15 cellular contexts compared by ENCODE assay signal in genomic region chr11:2578006-2578933, GRCh38.
A peak's percentile ranks its signal among the peaks of the same experiment; 100 is the strongest.
DNase-seq lines count a peak whose midpoint lies in the region; ATAC-seq, FAIRE-seq and TF ChIP-seq lines count a peak whose summit lies in the region.
"Had no signal": no experiment of that assay in that cellular context is flagged by ENCODE, and none has a peak within 500 bp of the region (broad histone marks: within the 10 kb centered on the region; RNA-seq: fewer than 3 reads in every experiment).

No MANE protein-coding gene starts in this region.

- no peaks in the 10 kb centered on the region for H3K27me3 Mint-ChIP-seq in activated CD4-positive, alpha-beta T cell treated with anti-CD3 and anti-CD28 coated beads for 36 hours
- H3K27me3 Mint-ChIP-seq in chondrocyte (ENCODE audit: low read depth), result no peaks in the 10 kb centered on the region
- H3K27me3 Mint-ChIP-seq: IgD-negative memory B cell had no signal

- H3K4me1 Mint-ChIP-seq in activated CD4-positive, alpha-beta T cell treated with anti-CD3 and anti-CD28 coated beads for 36 hours, result no peaks in the 10 kb centered on the region
- H3K4me1 Mint-ChIP-seq in chondrocyte (ENCODE audit: low read depth), result peaks cover 25% of the 10 kb centered on the region
- H3K4me1 Mint-ChIP-seq: IgD-negative memory B cell had no signal

- no peak for FAIRE-seq in HepG2 (lab: Jason Lieb, UNC)
- FAIRE-seq: A204.1 had no signal

- H3K79me2 ChIP-seq in HepG2 (ENCODE audit: insufficient read depth, low read length), result no peaks in the 10 kb centered on the region

- POLR2A ChIA-PET in activated CD4-positive, alpha-beta T cell treated with anti-CD3 and anti-CD28 coated beads for 36 hours (lab: Charles Lee), result no interaction called here
- POLR2A ChIA-PET in HepG2 (lab: Yijun Ruan, JAX), result no interaction called here

- no peak overlapping the region for H3K9ac ChIP-seq in HepG2 (ENCODE audit: insufficient read depth, low read depth, low read length)

- TF ChIP-seq EP300 in HepG2 (IDR thresholded peaks at IDR 0.05; ENCODE audit: low read depth in 2 of 2, low read length in 2 of 2) (no peak), HepG2 (CRISPR knock-in tag; IDR thresholded peaks at IDR 0.05; ENCODE audit: borderline replicate concordance) (no peak), stomach (IDR thresholded peaks at IDR 0.05) (no peak)

- TF ChIP-seq RAD21 in HepG2 (CRISPR knock-in tag; IDR thresholded peaks at IDR 0.05), result no peak

- H3K36me3 ChIP-seq in HepG2 (replicated peaks in 1 of 2; ENCODE audit: control insufficient read depth in 1 of 2, insufficient read depth in 2 of 2, low read length in 2 of 2), result no peaks in the 10 kb centered on the region
- H3K36me3 ChIP-seq in stomach, result peaks cover 0 to 11% (median 1%) of the 10 kb centered on the region in 4 donors
- H3K36me3 ChIP-seq: breast epithelium had no signal

- H3K36me3 Mint-ChIP-seq in activated CD4-positive, alpha-beta T cell treated with anti-CD3 and anti-CD28 coated beads for 36 hours (ENCODE audit: low read depth), result no peaks in the 10 kb centered on the region
- no peaks in the 10 kb centered on the region for H3K36me3 Mint-ChIP-seq in chondrocyte (ENCODE audit: low read depth)
- H3K36me3 Mint-ChIP-seq: IgD-negative memory B cell had no signal

- no peaks in the 10 kb centered on the region for H3K9me3 ChIP-seq in HepG2 (ENCODE audit: low read length)
- H3K9me3 ChIP-seq in stomach, result no peaks in the 10 kb centered on the region
- H3K9me3 ChIP-seq: breast epithelium had no signal

- H3K9me3 Mint-ChIP-seq in activated CD4-positive, alpha-beta T cell treated with anti-CD3 and anti-CD28 coated beads for 36 hours (ENCODE audit: low read depth), result no peaks in the 10 kb centered on the region
- no peaks in the 10 kb centered on the region for H3K9me3 Mint-ChIP-seq in chondrocyte (ENCODE audit: low read depth)
- H3K9me3 Mint-ChIP-seq: IgD-negative memory B cell had no signal

- H4K20me1 ChIP-seq in HepG2 (ENCODE audit: insufficient read depth, low read length), result no peaks in the 10 kb centered on the region

- H3K27ac ChIP-seq in HepG2 (ENCODE audit: extremely low read length, insufficient read depth, low read length) (no peak overlapping the region), stomach (peak overlapping the region in 1 of 5 donors; percentile 82)
- H3K27ac ChIP-seq: breast epithelium had no signal

- WGBS in HepG2 (ENCODE audit: low lambda C conversion rate), result 21% methylated on average over 6 of the region's 22 CpGs
- WGBS in stomach, 5 donors, result 63 to 86% (median 78%) methylated on average over 13 to 22 of the region's 22 CpGs

- intact Hi-C loops in activated CD4-positive, alpha-beta T cell treated with anti-CD3 and anti-CD28 coated beads for 36 hours (cut with DNase I, micrococcal nuclease), result no loop called here
- intact Hi-C loops in HepG2 (cut with micrococcal nuclease; ENCODE audit: unreplicated experiment) (no loop called here), stomach (cut with DNase I; ENCODE audit: low total_unique reads) (no loop called here)

- no peak for TF ChIP-seq POLR2A in HepG2 (IDR thresholded peaks at IDR 0.05; ENCODE audit: insufficient read depth in 1 of 2, low read depth in 2 of 2, low read length in 2 of 2)
- TF ChIP-seq POLR2A in stomach (IDR thresholded peaks at IDR 0.05), result no peak

- no peak overlapping the region for H3K4me3 ChIP-seq in HepG2 (replicated peaks in 1 of 3; ENCODE audit: insufficient read depth in 1 of 3, low read depth in 2 of 3, low read length in 3 of 3)
- H3K4me3 ChIP-seq in stomach, result no peak overlapping the region
- H3K4me3 ChIP-seq: breast epithelium had no signal

- peak; percentile 3 for DNase-seq in activated CD4-positive, alpha-beta T cell treated with anti-CD3 and anti-CD28 coated beads for 36 hours
- DNase-seq in activated CD4-positive, alpha-beta T cell treated with anti-CD3 and anti-CD28 coated beads, Interleukin-2, amount 50 U/mL, for 1 hour, result no peak
- peak; percentile 86 for DNase-seq in chondrocyte (ENCODE audit: low spot score)
- no peak for DNase-seq in HepG2 (ENCODE audit: low spot score)
- peak; percentile 44 for DNase-seq in stomach
- no peak for DNase-seq in SW 1271 (lab: John Stamatoyannopoulos, UW)
- DNase-seq: foreskin melanocyte; NCI-H1105 treated with DMSO at 0.1 percent for 48 hours; NCI-H446; stimulated activated naive CD4-positive, alpha-beta T cell had no signal

- H3K4me3 Mint-ChIP-seq in activated CD4-positive, alpha-beta T cell treated with anti-CD3 and anti-CD28 coated beads for 36 hours, result no peak overlapping the region
- H3K4me3 Mint-ChIP-seq in chondrocyte (ENCODE audit: unreplicated experiment), result no peak overlapping the region

- no peak overlapping the region for H2AFZ ChIP-seq in HepG2 (ENCODE audit: low read length)

- TF ChIP-seq CTCF in chondrocyte (IDR thresholded peaks at IDR 0.05) (no peak), HepG2 (CRISPR knock-in tag; IDR thresholded peaks at IDR 0.05) (no peak), stomach (IDR thresholded peaks at IDR 0.05) (no peak)

- H3K4me1 ChIP-seq in HepG2 (ENCODE audit: insufficient read depth, low read length) (no peaks in the 10 kb centered on the region), stomach (peaks cover 20 to 50% (median 39%) of the 10 kb centered on the region in 4 donors)
- H3K4me1 ChIP-seq: breast epithelium had no signal

- no TSS peak for BruUV-seq in HepG2 (replicated peaks; lab: Mats Ljungman, UMichigan)

- H3K27ac Mint-ChIP-seq in activated CD4-positive, alpha-beta T cell treated with anti-CD3 and anti-CD28 coated beads for 36 hours, result no peak overlapping the region
- no peak overlapping the region for H3K27ac Mint-ChIP-seq in chondrocyte (ENCODE audit: unreplicated experiment)
- H3K27ac Mint-ChIP-seq: IgD-negative memory B cell had no signal

- H3K27me3 ChIP-seq in HepG2 (ENCODE audit: control insufficient read depth in 1 of 2, insufficient read depth in 2 of 2, low read length in 2 of 2), result peaks cover 25 to 93% of the 10 kb centered on the region in 2 experiments
- no peaks in the 10 kb centered on the region for H3K27me3 ChIP-seq in stomach
- H3K27me3 ChIP-seq: breast epithelium had no signal

- CTCF ChIA-PET in activated CD4-positive, alpha-beta T cell treated with anti-CD3 and anti-CD28 coated beads for 36 hours (lab: Charles Lee), result no interaction called here
- CTCF ChIA-PET in HepG2 (lab: Yijun Ruan, JAX; ENCODE audit: low intra/inter-chr PET ratio, low total read pairs), result no interaction called here

- in situ Hi-C loops in HepG2 (cut with HindIII; ENCODE audit: extremely low pct_ligation_motif_present, low pct_unique_long_range_greater_than_20kb), result no loop called here

- no peak overlapping the region for H3K4me2 ChIP-seq in HepG2 (ENCODE audit: low read depth, low read length)

- no peak for ATAC-seq in activated CD4-positive, alpha-beta T cell treated with anti-CD3 and anti-CD28 coated beads for 36 hours
- ATAC-seq in HepG2, result 0 out of 3 replicates have a peak, but pooled peaks have one; percentile 5
- no peak for ATAC-seq in GM21528 (IDR thresholded peaks at IDR 0.05; ENCODE audit: low FRiP score, unreplicated experiment)
- ATAC-seq in HG02884 (IDR thresholded peaks at IDR 0.05; ENCODE audit: unreplicated experiment), result no peak

TF ChIP-seq in HepG2, 621 proteins besides CTCF, POLR2A, EP300 and RAD21:
- no peak for TF ChIP-seq ADNP (CRISPR knock-in tag; IDR thresholded peaks at IDR 0.05)
- TF ChIP-seq HBP1 (CRISPR knock-in tag; IDR thresholded peaks at IDR 0.05; ENCODE audit: low read depth), result no peak
- TF ChIP-seq HNRNPL (IDR thresholded peaks at IDR 0.05; ENCODE audit: low read depth, low read length), result 0 out of 2 replicates have a peak, but pooled peaks have one; percentile 30

Comparison
In these comparisons a context has a peak if more than half of its experiments do, and no peak if none do; other contexts are left out.
1. DNase-seq: peak in activated CD4-positive, alpha-beta T cell treated with anti-CD3 and anti-CD28 coated beads for 36 hours (single experiment), chondrocyte (single experiment) and stomach (single experiment); none in activated CD4-positive, alpha-beta T cell treated with anti-CD3 and anti-CD28 coated beads, Interleukin-2, amount 50 U/mL, for 1 hour (single experiment), HepG2 (single experiment) and SW 1271 (0 of 2).